Comparison of ENCODE assay signal across 11 cellular contexts in the genomic region with DNA sequence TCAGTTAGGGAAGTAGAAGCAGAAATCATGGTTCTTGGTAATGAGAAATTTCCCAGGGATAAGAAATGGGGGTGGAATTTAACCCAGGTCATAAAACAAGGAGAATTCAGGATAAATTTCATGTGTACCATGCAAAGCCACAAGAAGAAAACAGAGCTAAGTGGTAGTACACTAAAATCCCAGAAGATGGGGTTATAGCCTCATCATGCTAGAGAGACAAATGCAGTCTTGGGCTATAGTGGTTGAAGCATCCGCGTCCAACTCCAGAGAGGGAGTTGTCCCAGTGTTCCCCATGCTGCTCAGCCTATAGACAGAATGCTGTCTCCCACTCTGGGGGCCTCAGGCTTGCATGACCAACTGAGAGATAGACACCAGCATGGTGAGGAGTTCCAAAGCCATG. TPM values are rescaled to one million over a fixed set of nuclear protein-coding genes. Genes with fewer than 3 reads are reported as not detected.
A peak's percentile ranks its signal among the peaks of the same experiment; 100 is the strongest.
DNase-seq lines count a peak whose midpoint lies in the region; ATAC-seq and TF ChIP-seq lines count a peak whose summit lies in the region.
"Had no signal": no experiment of that assay in that cellular context is flagged by ENCODE, and none has a peak within 500 bp of the region (broad histone marks: within the 10 kb centered on the region; RNA-seq: fewer than 3 reads in every experiment).

No MANE protein-coding gene starts in this region.

- H4K20me1 ChIP-seq in mammary epithelial cell (ENCODE audit: insufficient read depth, low read length) (no peaks in the 10 kb centered on the region), Karpas-422 (ENCODE audit: insufficient read depth, low read depth, low read length) (no peaks in the 10 kb centered on the region)

- peak; percentile 6 for DNase-seq in LNCaP clone FGC (ENCODE audit: low read depth)
- DNase-seq in mammary epithelial cell = peak; percentile 11
- peak; percentile 31 for DNase-seq in medulla oblongata (ENCODE audit: extremely low spot score)
- no peak for DNase-seq in Karpas-422
- no peak for DNase-seq in islet precursor cell
- DNase-seq: activated naive CD8-positive, alpha-beta T cell treated with anti-CD3 and anti-CD28 coated beads for 36 hours; upper lobe of left lung had no signal

- no peaks in the 10 kb centered on the region for H3K4me1 ChIP-seq in mammary epithelial cell (ENCODE audit: insufficient read depth, low read length)
- no peaks in the 10 kb centered on the region for H3K4me1 ChIP-seq in Karpas-422 (ENCODE audit: low read length)
- H3K4me1 ChIP-seq: upper lobe of left lung had no signal

- CTCF ChIA-PET in mammary epithelial cell (lab: Charles Lee; ENCODE audit: low non-redundant PET) = interaction anchor here (1.0 kb wide), 1 partner anchor 77 kb away, joined by 8 read pairs; the partner anchor contains the start of gene MED12L

- no peaks in the 10 kb centered on the region for H3K36me3 ChIP-seq in mammary epithelial cell (ENCODE audit: insufficient read depth, low read length)
- H3K36me3 ChIP-seq in Karpas-422 (ENCODE audit: insufficient read depth, low read length) = no peaks in the 10 kb centered on the region
- H3K36me3 ChIP-seq: upper lobe of left lung had no signal

- H3K79me2 ChIP-seq in mammary epithelial cell (ENCODE audit: insufficient read depth, low read length) (no peaks in the 10 kb centered on the region), Karpas-422 (ENCODE audit: low read length) (no peaks in the 10 kb centered on the region)

- dilution Hi-C loops in mammary epithelial cell (cut with HindIII; ENCODE audit: low sequenced_read_pairs) = no loop called here

- intact Hi-C loops in mammary epithelial cell (cut with micrococcal nuclease) = loop anchor here (1.0 kb wide), 1 partner anchor 138 kb away; no protein-coding TSS in a partner anchor

- no peaks in the 10 kb centered on the region for H3K9me2 ChIP-seq in Karpas-422 (replicated peaks; ENCODE audit: insufficient read depth, low read length)

- no peaks in the 10 kb centered on the region for H3K9me3 ChIP-seq in mammary epithelial cell (replicated peaks; ENCODE audit: insufficient read depth, low read length)
- H3K9me3 ChIP-seq in Karpas-422 (ENCODE audit: low read length) = no peaks in the 10 kb centered on the region
- H3K9me3 ChIP-seq: upper lobe of left lung had no signal

- H3K4me3 ChIP-seq in LNCaP clone FGC (ENCODE audit: low read depth, low read length) (no peak overlapping the region), mammary epithelial cell (replicated peaks in 1 of 3; ENCODE audit: insufficient read depth in 1 of 3, low read depth in 2 of 3, low read length in 3 of 3) (no peak overlapping the region), Karpas-422 (ENCODE audit: low read length) (no peak overlapping the region)
- H3K4me3 ChIP-seq: upper lobe of left lung had no signal

- in situ Hi-C loops in mammary epithelial cell (cut with MboI; ENCODE audit: low sequenced_read_pairs in 2 of 2) = no loop called here

- H3K27me3 ChIP-seq in mammary epithelial cell (ENCODE audit: insufficient read depth, low read length) (peaks cover 2% of the 10 kb centered on the region), Karpas-422 (ENCODE audit: low read length) (no peaks in the 10 kb centered on the region)
- H3K27me3 ChIP-seq: upper lobe of left lung had no signal

- WGBS in mammary epithelial cell (ENCODE audit: low coverage, missing lambda C conversion rate) = 100% methylated on average over 2 of the region's 2 CpGs

- TF ChIP-seq CTCF in C4-2B (conservative IDR thresholded peaks at IDR 0.05) = peak; percentile 29
- TF ChIP-seq CTCF in LNCaP clone FGC (IDR thresholded peaks at IDR 0.05; ENCODE audit: control insufficient read depth, extremely low read depth, insufficient read depth) = peak; percentile 41
- peak in 1 of 2 donors; percentile 37 for TF ChIP-seq CTCF in mammary epithelial cell (conservative IDR thresholded peaks at IDR 0.05 in 1 of 2, IDR thresholded peaks at IDR 0.05 in 1 of 2; ENCODE audit: extremely low read depth in 1 of 2, insufficient read depth in 1 of 2, low read depth in 1 of 2, low read length in 2 of 2)

- H3K27ac ChIP-seq in C4-2B = no peak overlapping the region
- no peak overlapping the region for H3K27ac ChIP-seq in mammary epithelial cell (ENCODE audit: insufficient read depth, low read depth, low read length)
- no peak overlapping the region for H3K27ac ChIP-seq in Karpas-422 (ENCODE audit: low read length)
- H3K27ac ChIP-seq: upper lobe of left lung had no signal

- ATAC-seq in GM21786 (IDR thresholded peaks at IDR 0.05; ENCODE audit: unreplicated experiment) = no peak
- no peak for ATAC-seq in GM18867 (IDR thresholded peaks at IDR 0.05; ENCODE audit: unreplicated experiment)

- no peak overlapping the region for H2AFZ ChIP-seq in mammary epithelial cell (ENCODE audit: low read depth, low read length)
- no peak overlapping the region for H2AFZ ChIP-seq in Karpas-422 (ENCODE audit: low read length)

- H3K4me2 ChIP-seq in mammary epithelial cell (ENCODE audit: insufficient read depth, low read depth, low read length) = no peak overlapping the region
- H3K4me2 ChIP-seq in Karpas-422 (ENCODE audit: low read depth, low read length, poor library complexity, severe bottlenecking) = no peak overlapping the region

- H3K9ac ChIP-seq in mammary epithelial cell (ENCODE audit: insufficient read depth, low read length) (no peak overlapping the region), Karpas-422 (ENCODE audit: low read length) (no peak overlapping the region)

- BruUV-seq in mammary epithelial cell (replicated peaks; lab: Mats Ljungman, UMichigan) = no TSS peak

RNA-seq across cellular contexts. Expression of gene CLRN1, which starts 36.2 kb away (rescaled TPM):
- not detected for total RNA-seq in mammary epithelial cell
- polyA plus RNA-seq in mammary epithelial cell = not detected
- polyA minus RNA-seq in mammary epithelial cell = not detected
- total RNA-seq in Karpas-422 (2014; rRNA removed; shearing (Covaris generic); ENCODE audit: low replicate concordance) = not detected in 2 replicates
- total RNA-seq: activated naive CD8-positive, alpha-beta T cell treated with anti-CD3 and anti-CD28 coated beads for 36 hours; H4; upper lobe of left lung had no signal

Comparison
In these comparisons a context has a peak if more than half of its experiments do, and no peak if none do; other contexts are left out.
1. DNase-seq: peak in LNCaP clone FGC (single experiment), mammary epithelial cell (single experiment) and medulla oblongata (single experiment); none in Karpas-422 (single experiment) and islet precursor cell (single experiment).